In the genomic region with DNA sequence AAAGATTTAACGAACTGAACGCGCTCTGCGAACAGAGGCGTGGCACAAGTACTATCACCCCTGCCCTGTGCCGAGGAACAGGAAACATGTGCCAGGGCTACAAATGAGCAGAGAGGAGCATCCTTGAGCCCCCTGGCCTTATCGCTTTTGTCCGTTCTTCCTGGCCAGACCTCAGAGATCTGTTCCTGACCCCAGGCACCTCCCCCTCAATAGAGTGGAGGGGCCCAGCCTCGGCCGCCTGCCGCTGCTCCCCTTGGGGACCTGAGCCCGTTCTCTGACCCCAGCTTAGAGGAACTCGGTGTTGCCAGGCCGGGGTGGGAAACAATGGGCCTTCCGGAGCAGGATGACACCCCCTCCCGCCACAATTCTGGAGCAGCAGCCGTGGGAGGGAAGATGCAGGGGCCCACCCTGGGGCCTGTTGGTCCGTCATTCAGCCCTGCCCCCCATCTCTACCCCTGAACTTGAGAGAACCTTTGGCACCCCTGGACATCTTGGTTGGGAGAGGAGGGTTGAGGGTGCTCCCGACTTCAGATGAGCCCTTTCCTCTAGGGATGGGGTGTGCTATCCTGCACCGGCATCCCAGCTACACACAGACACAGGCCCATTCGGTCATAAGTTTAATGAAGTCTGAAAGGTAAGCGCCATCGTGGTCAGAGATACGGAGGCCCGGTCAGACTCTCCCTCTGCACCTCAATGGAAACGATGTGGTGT, we compare ENCODE assay signal across 1 cellular context.
TF ChIP-seq lines count a peak whose summit lies in the region.

No MANE protein-coding gene starts in this region.

TF ChIP-seq in GM12878, 131 proteins besides CTCF, POLR2A, EP300 and RAD21:
- TF ChIP-seq RUNX3 (IDR thresholded peaks at IDR 0.05; ENCODE audit: low read length) (no peak), ZNF217 (IDR thresholded peaks at IDR 0.05) (no peak), RAD51 (IDR thresholded peaks at IDR 0.05) (no peak), RFX5 (IDR thresholded peaks at IDR 0.05; ENCODE audit: low read depth, low read length) (no peak), BCL3 (IDR thresholded peaks at IDR 0.05; ENCODE audit: borderline replicate concordance, insufficient read depth, low read depth, low read length, poor library complexity, severe bottlenecking) (peak; percentile 57), ETV6 (conservative IDR thresholded peaks at IDR 0.05 in 1 of 2, IDR thresholded peaks at IDR 0.05 in 1 of 2; ENCODE audit: borderline replicate concordance in 1 of 2, low read depth in 1 of 2) (no peak), SMAD1 (IDR thresholded peaks at IDR 0.05; ENCODE audit: low read depth, partially characterized antibody) (peak; percentile 13), POLR2AphosphoS2 (IDR thresholded peaks at IDR 0.05; ENCODE audit: low read depth, low read length) (no peak), POLR2AphosphoS5 (IDR thresholded peaks at IDR 0.05; ENCODE audit: low read length) (0 out of 2 replicates have a peak, but pooled peaks have one; percentile 8), MTA3 (IDR thresholded peaks at IDR 0.05; ENCODE audit: borderline replicate concordance, low read length) (0 out of 2 replicates have a peak, but pooled peaks have one; percentile 53), E2F8 (IDR thresholded peaks at IDR 0.05; ENCODE audit: low read depth, partially characterized antibody) (no peak), NR2F1 (conservative IDR thresholded peaks at IDR 0.05) (no peak), TAF1 (IDR thresholded peaks at IDR 0.05; ENCODE audit: borderline replicate concordance, low read depth, low read length) (no peak), ZBTB40 (IDR thresholded peaks at IDR 0.05; ENCODE audit: borderline replicate concordance) (peak; percentile 87), SIN3A (IDR thresholded peaks at IDR 0.05; ENCODE audit: low read depth, low read length) (0 out of 2 replicates have a peak, but pooled peaks have one; percentile 40)
